14 cellular contexts compared by ENCODE assay signal in genomic region chr2:121316986-121317385, GRCh38. TPM values are rescaled to one million over a fixed set of nuclear protein-coding genes. Genes with fewer than 3 reads are reported as not detected.
A peak's percentile ranks its signal among the peaks of the same experiment; 100 is the strongest.
DNase-seq lines count a peak whose midpoint lies in the region; ATAC-seq and TF ChIP-seq lines count a peak whose summit lies in the region.
"Had no signal": no experiment of that assay in that cellular context is flagged by ENCODE, and none has a peak within 500 bp of the region (broad histone marks: within the 10 kb centered on the region; RNA-seq: fewer than 3 reads in every experiment).

No MANE protein-coding gene starts in this region.

- DNase-seq in Right ventricle myocardium inferior (ENCODE audit: missing footprints) (peak; percentile 14), left ventricle myocardium superior (no peak), mesenteric fat pad (ENCODE audit: low spot score) (peak; percentile 22), osteocyte (ENCODE audit: extremely low spot score, unreplicated experiment) (peak; percentile 48), vagina (ENCODE audit: extremely low spot score in 2 of 2) (peak; percentile 62 to 79), SIG-M5 (lab: John Stamatoyannopoulos, UW) (no peak)
- DNase-seq: AML-193; Caco-2; CD4-positive, alpha-beta T cell; HCEC 1CT had no signal

- H3K27ac Mint-ChIP-seq in osteocyte (ENCODE audit: unreplicated experiment), result no peak overlapping the region
- H3K27ac Mint-ChIP-seq: CD4-positive, alpha-beta T cell; GM23338 had no signal

- intact Hi-C loops in Right ventricle myocardium inferior (cut with DNase I), result no loop called here
- intact Hi-C loops in left ventricle myocardium superior (cut with micrococcal nuclease), result no loop called here
- intact Hi-C loops in vagina (cut with DNase I), result no loop called here

- no peak overlapping the region for H3K4me3 Mint-ChIP-seq in osteocyte (ENCODE audit: unreplicated experiment)
- H3K4me3 Mint-ChIP-seq: CD4-positive, alpha-beta T cell; GM23338 had no signal

- H3K27me3 Mint-ChIP-seq in osteocyte (ENCODE audit: unreplicated experiment), result peaks cover 28% of the 10 kb centered on the region
- H3K27me3 Mint-ChIP-seq: CD4-positive, alpha-beta T cell had no signal

- no peaks in the 10 kb centered on the region for H3K27me3 ChIP-seq in vagina

- H3K9me3 Mint-ChIP-seq in osteocyte (ENCODE audit: unreplicated experiment), result no peaks in the 10 kb centered on the region
- H3K9me3 Mint-ChIP-seq: CD4-positive, alpha-beta T cell; GM23338 had no signal

- H3K4me1 ChIP-seq in vagina, result no peaks in the 10 kb centered on the region

- no peak overlapping the region for H3K27ac ChIP-seq in vagina
- H3K27ac ChIP-seq: C4-2B, HL-60 had no signal

- no peaks in the 10 kb centered on the region for H3K36me3 ChIP-seq in vagina

- no peaks in the 10 kb centered on the region for H3K4me1 Mint-ChIP-seq in osteocyte (ENCODE audit: unreplicated experiment)
- H3K4me1 Mint-ChIP-seq: GM23338 had no signal

- TF ChIP-seq CTCF in osteocyte (IDR thresholded peaks at IDR 0.05) (no peak), vagina (IDR thresholded peaks at IDR 0.05) (no peak)

- no peaks in the 10 kb centered on the region for H3K9me3 ChIP-seq in vagina

- H3K36me3 Mint-ChIP-seq in osteocyte (ENCODE audit: unreplicated experiment), result no peaks in the 10 kb centered on the region

- TF ChIP-seq POLR2A in vagina (IDR thresholded peaks at IDR 0.05), result no peak

- no peak for ATAC-seq in Right ventricle myocardium inferior
- no peak for ATAC-seq in left ventricle myocardium superior
- no peak for ATAC-seq in GM18867 (IDR thresholded peaks at IDR 0.05; ENCODE audit: unreplicated experiment)
- ATAC-seq: GM23338 had no signal

- no peak overlapping the region for H3K4me3 ChIP-seq in vagina
- H3K4me3 ChIP-seq: GM23338 had no signal

RNA-seq across cellular contexts. Expression of gene TFCP2L1, which starts 32.0 kb away (rescaled TPM):
- 0.30 TPM for total RNA-seq in Right ventricle myocardium inferior
- total RNA-seq in left ventricle myocardium superior, result 0.17 TPM
- total RNA-seq in mesenteric fat pad, result 3.1 TPM
- total RNA-seq in osteocyte, result not detected in 2 replicates
- total RNA-seq in vagina, result 32.7 TPM

Comparison
In these comparisons a context has a peak if more than half of its experiments do, and no peak if none do; other contexts are left out.
1. DNase-seq: peak in Right ventricle myocardium inferior (single experiment), mesenteric fat pad (single experiment), osteocyte (single experiment) and vagina (2 of 2); none in left ventricle myocardium superior (single experiment) and SIG-M5 (single experiment).